Comparison of ENCODE assay signal across 9 cellular contexts in genomic region chr1:234866007-234866866, GRCh38.
DNase-seq lines count a peak whose midpoint lies in the region; ATAC-seq and TF ChIP-seq lines count a peak whose summit lies in the region.
"Had no signal": no experiment of that assay in that cellular context is flagged by ENCODE, and none has a peak within 500 bp of the region (broad histone marks: within the 10 kb centered on the region; RNA-seq: fewer than 3 reads in every experiment).

No MANE protein-coding gene starts in this region.

- intact Hi-C loops in gastrocnemius medialis (cut with DNase I; ENCODE audit: low total_unique reads) (no loop called here), posterior cingulate gyrus (cut with DNase I) (loop anchor here (10.0 kb wide), 1 partner anchor 99 kb away; no protein-coding TSS in a partner anchor)

- DNase-seq in Peyer's patch (peak in 2 of 3 donors; percentile 71 to 87), fibroblast of lung (ENCODE audit: low read depth in 2 of 2) (peak; percentile 88 to 92), gastrocnemius medialis (peak; percentile 71 to 83), G401 (ENCODE audit: low spot score) (no peak), BE2C (no peak), posterior cingulate gyrus (no peak)
- DNase-seq: nucleus accumbens had no signal

- H3K27ac ChIP-seq in Peyer's patch (peak overlapping the region in 3 of 4 donors; percentile 8 to 88 (median 55)), fibroblast of lung (ENCODE audit: insufficient read depth, low read length) (peak overlapping the region; percentile 54), gastrocnemius medialis (peak overlapping the region; percentile 69 to 85 (median 77))

- H3K27me3 ChIP-seq in Peyer's patch (no peaks in the 10 kb centered on the region), fibroblast of lung (ENCODE audit: control insufficient read depth, insufficient read depth, low read length) (no peaks in the 10 kb centered on the region), gastrocnemius medialis (no peaks in the 10 kb centered on the region), BE2C (no peaks in the 10 kb centered on the region)

- H3K9me3 ChIP-seq in Peyer's patch (no peaks in the 10 kb centered on the region), fibroblast of lung (ENCODE audit: control insufficient read depth, insufficient read depth, low read depth, low read length) (no peaks in the 10 kb centered on the region), gastrocnemius medialis (no peaks in the 10 kb centered on the region), BE2C (no peaks in the 10 kb centered on the region)

- TF ChIP-seq POLR2A in Peyer's patch (IDR thresholded peaks at IDR 0.05), result no peak
- TF ChIP-seq POLR2A in gastrocnemius medialis (IDR thresholded peaks at IDR 0.05), result no peak

- peak; percentile 56 for ATAC-seq in GM19351 (IDR thresholded peaks at IDR 0.05; ENCODE audit: unreplicated experiment)
- peak; percentile 53 to 74 for ATAC-seq in gastrocnemius medialis
- no peak for ATAC-seq in HG02884 (IDR thresholded peaks at IDR 0.05; ENCODE audit: unreplicated experiment)

- H3K79me2 ChIP-seq in fibroblast of lung (ENCODE audit: control insufficient read depth, insufficient read depth, low read length), result no peaks in the 10 kb centered on the region

- no peaks in the 10 kb centered on the region for H4K20me1 ChIP-seq in fibroblast of lung (ENCODE audit: control insufficient read depth, extremely low read depth, insufficient read depth, low read length)

- no peak overlapping the region for H2AFZ ChIP-seq in fibroblast of lung (ENCODE audit: low read length)

- no peak overlapping the region for H3K9ac ChIP-seq in fibroblast of lung (ENCODE audit: insufficient read depth, low read length)

- H3K36me3 ChIP-seq in Peyer's patch (no peaks in the 10 kb centered on the region), fibroblast of lung (ENCODE audit: control insufficient read depth, insufficient read depth, low read length) (no peaks in the 10 kb centered on the region), gastrocnemius medialis (no peaks in the 10 kb centered on the region), BE2C (no peaks in the 10 kb centered on the region)

- H3K4me1 ChIP-seq in Peyer's patch (peaks cover 0 to 28% (median 11%) of the 10 kb centered on the region in 4 donors), fibroblast of lung (ENCODE audit: control insufficient read depth, extremely low read depth, insufficient read depth, low read length) (peaks cover 16% of the 10 kb centered on the region), gastrocnemius medialis (peaks cover 46 to 61% of the 10 kb centered on the region in 2 donors), BE2C (peaks cover 5% of the 10 kb centered on the region; the same call in 1 of the 2 replicates)

- in situ Hi-C loops in gastrocnemius medialis (cut with MboI; ENCODE audit: low sequenced_read_pairs in 4 of 4) (loop anchor here (10.0 to 25.0 kb wide), 4 partner anchors 129 to 379 kb away; partner anchors contain the start of gene TARBP1 (in 2 of the 4)), G401 (cut with HindIII; ENCODE audit: low sequenced_read_pairs) (no loop called here)

- no peak overlapping the region for H3K4me3 ChIP-seq in Peyer's patch
- no peak overlapping the region for H3K4me3 ChIP-seq in fibroblast of lung (replicated peaks in 1 of 4; ENCODE audit: control extremely low read depth in 1 of 4, insufficient read depth in 1 of 4, low read depth in 3 of 4, low read length in 4 of 4)
- H3K4me3 ChIP-seq in gastrocnemius medialis, result no peak overlapping the region
- no peak overlapping the region for H3K4me3 ChIP-seq in BE2C (ENCODE audit: low read depth, low read length)

- H3K4me2 ChIP-seq in fibroblast of lung (ENCODE audit: extremely low read depth, insufficient read depth, low read length), result peak overlapping the region; percentile 25

- TF ChIP-seq CTCF in Peyer's patch (IDR thresholded peaks at IDR 0.05) (no peak), fibroblast of lung (conservative IDR thresholded peaks at IDR 0.05 in 1 of 2, IDR thresholded peaks at IDR 0.05 in 1 of 2; ENCODE audit: low read depth in 1 of 2, low read length in 2 of 2) (no peak), gastrocnemius medialis (IDR thresholded peaks at IDR 0.05 in 4 of 5, conservative IDR thresholded peaks at IDR 0.05 in 1 of 5) (no peak), BE2C (IDR thresholded peaks at IDR 0.05; ENCODE audit: low read depth, low read length) (no peak)

Comparison
In these comparisons a context has a peak if more than half of its experiments do, and no peak if none do; other contexts are left out.
1. DNase-seq: peak in Peyer's patch (2 of 3), fibroblast of lung (2 of 2) and gastrocnemius medialis (2 of 2); none in G401 (single experiment), BE2C (single experiment) and posterior cingulate gyrus (0 of 10).
2. Peak in every context shown above with its lines, with median percentiles within 50 percentile points of each other: H3K27ac ChIP-seq.